23 cellular contexts compared by ENCODE assay signal in genomic region chr6:43442935-43443334, GRCh38. TPM values are rescaled to one million over a fixed set of nuclear protein-coding genes. Genes with fewer than 3 reads are reported as not detected.
"Had no signal": no experiment of that assay in that cellular context is flagged by ENCODE, and none has a peak within 500 bp of the region (broad histone marks: within the 10 kb centered on the region; RNA-seq: fewer than 3 reads in every experiment).

No MANE protein-coding gene starts in this region.

- H3K79me2 ChIP-seq: parathyroid adenoma had no signal

- FAIRE-seq: frontal cortex had no signal

- H3K4me3 ChIP-seq: heart left ventricle, psoas muscle, spleen, tibial nerve, upper lobe of right lung, vagina had no signal

- H3K27ac ChIP-seq: heart left ventricle, parathyroid adenoma, psoas muscle, spleen, tibial nerve, upper lobe of right lung, vagina had no signal

- H2AFZ ChIP-seq: parathyroid adenoma had no signal

- H3K27me3 Mint-ChIP-seq: naive B cell; stimulated activated memory B cell treated with anti-CD40 and anti-IgM and Interleukin-4, amounts not matched to agents 10 μg/mL and 1 μg/mL and 100 μg/mL, for 72 hours; stimulated activated naive CD8-positive, alpha-beta T cell treated with anti-CD3 and anti-CD28 coated beads, Interleukin-15, Interleukin-2, amounts not matched to agents 100 ng/mL and 50 ng/mL, for 24 hours had no signal

- H3K9me3 Mint-ChIP-seq: naive B cell; nephron; stimulated activated memory B cell treated with anti-CD40 and anti-IgM and Interleukin-4, amounts not matched to agents 10 μg/mL and 1 μg/mL and 100 μg/mL, for 72 hours; stimulated activated naive CD8-positive, alpha-beta T cell treated with anti-CD3 and anti-CD28 coated beads, Interleukin-15, Interleukin-2, amounts not matched to agents 100 ng/mL and 50 ng/mL, for 24 hours had no signal

- H3K4me1 ChIP-seq: heart left ventricle, parathyroid adenoma, psoas muscle, upper lobe of right lung had no signal

- H3K4me1 Mint-ChIP-seq: stimulated activated memory B cell treated with anti-CD40 and anti-IgM and Interleukin-4, amounts not matched to agents 10 μg/mL and 1 μg/mL and 100 μg/mL, for 72 hours had no signal

- DNase-seq: effector CD4-positive, alpha-beta T cell; heart left ventricle; hippocampal formation; left colon; mesendoderm; naive B cell; psoas muscle; retina; spleen; stimulated activated CD4-positive, alpha-beta T cell treated with anti-CD3 and anti-CD28 coated beads, Interleukin-15, amount 100 ng/mL, for 24 hours; stimulated activated CD4-positive, alpha-beta T cell treated with anti-CD3 and anti-CD28 coated beads, Interleukin-1b, Interleukin-23, amount 100 ng/mL, for 48 hours; stimulated activated CD4-positive, alpha-beta T cell treated with anti-CD3 and anti-CD28 coated beads, Interleukin-4, amount 100 ng/mL, for 24 hours; upper lobe of right lung had no signal

- H3K27me3 ChIP-seq: heart left ventricle, spleen, tibial nerve, upper lobe of right lung, vagina had no signal

- ATAC-seq: esophagus mucosa; heart left ventricle; left colon; psoas muscle; sciatic nerve; stimulated activated memory B cell treated with anti-CD40 and anti-IgM and Interleukin-4, amounts not matched to agents 10 μg/mL and 1 μg/mL and 100 μg/mL, for 72 hours; upper lobe of right lung had no signal

- H3K9ac ChIP-seq: parathyroid adenoma had no signal

- H3K9me3 ChIP-seq: heart left ventricle, psoas muscle, spleen, tibial nerve, upper lobe of right lung, vagina had no signal

- H3K4me3 Mint-ChIP-seq: naive B cell; nephron; stimulated activated memory B cell treated with anti-CD40 and anti-IgM and Interleukin-4, amounts not matched to agents 10 μg/mL and 1 μg/mL and 100 μg/mL, for 72 hours; stimulated activated naive CD8-positive, alpha-beta T cell treated with anti-CD3 and anti-CD28 coated beads, Interleukin-15, Interleukin-2, amounts not matched to agents 100 ng/mL and 50 ng/mL, for 24 hours had no signal

- H3K27ac Mint-ChIP-seq: nephron; stimulated activated memory B cell treated with anti-CD40 and anti-IgM and Interleukin-4, amounts not matched to agents 10 μg/mL and 1 μg/mL and 100 μg/mL, for 72 hours; stimulated activated naive CD8-positive, alpha-beta T cell treated with anti-CD3 and anti-CD28 coated beads, Interleukin-15, Interleukin-2, amounts not matched to agents 100 ng/mL and 50 ng/mL, for 24 hours had no signal

RNA-seq across cellular contexts. Expression of gene DLK2, which starts 12.4 kb away (rescaled TPM):
- total RNA-seq: kidney epithelial cell had no signal
